In the genomic region with DNA sequence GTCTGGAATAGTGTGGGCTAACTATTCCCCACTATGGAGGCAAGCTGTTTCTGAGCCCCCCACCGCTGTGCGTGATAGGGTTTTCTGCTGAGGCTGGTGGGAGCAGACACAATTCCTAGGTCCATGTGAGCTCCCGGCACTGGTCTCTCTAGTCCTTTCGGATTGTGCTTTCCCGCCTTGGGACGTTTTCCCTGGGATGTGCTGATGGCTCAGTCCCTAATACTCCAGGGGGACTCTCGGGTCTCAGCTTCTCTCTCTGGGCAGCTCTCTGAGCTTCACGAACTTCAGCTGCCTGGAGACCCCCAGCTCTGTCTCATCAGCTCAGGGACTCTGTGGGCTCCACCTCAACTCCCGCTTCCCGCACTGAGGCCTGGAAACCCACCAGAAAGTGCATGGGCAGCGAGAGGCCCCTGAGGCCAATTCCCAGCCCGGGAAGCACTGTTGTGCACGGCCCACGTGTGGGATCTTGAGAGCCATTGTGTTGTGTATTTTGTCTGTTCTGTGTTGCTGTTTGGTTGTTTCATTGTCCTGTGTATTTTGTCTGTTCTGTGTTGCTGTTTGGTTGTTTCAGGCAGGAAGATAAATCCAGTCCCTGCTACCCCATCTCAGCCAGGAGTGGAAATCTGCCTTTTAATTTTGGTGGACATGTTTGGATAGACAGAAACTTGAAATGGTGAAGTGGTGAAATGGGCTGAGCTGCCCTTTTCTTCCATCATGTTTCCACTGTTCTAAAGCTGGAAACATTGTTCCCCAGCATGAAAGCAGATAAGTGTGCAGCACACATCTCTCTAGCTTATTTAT, we compare ENCODE assay signal across 21 cellular contexts. TPM values are rescaled to one million over a fixed set of nuclear protein-coding genes. Genes with fewer than 3 reads are reported as not detected.
DNase-seq lines count a peak whose midpoint lies in the region; ATAC-seq and TF ChIP-seq lines count a peak whose summit lies in the region.
"Had no signal": no experiment of that assay in that cellular context is flagged by ENCODE, and none has a peak within 500 bp of the region (broad histone marks: within the 10 kb centered on the region; RNA-seq: fewer than 3 reads in every experiment).

No MANE protein-coding gene starts in this region.

- no peak for TF ChIP-seq CTCF in left ventricle myocardium inferior (IDR thresholded peaks at IDR 0.05; ENCODE audit: borderline replicate concordance)
- no peak for TF ChIP-seq CTCF in esophagus squamous epithelium (IDR thresholded peaks at IDR 0.05)

- no peak overlapping the region for H2BK5ac ChIP-seq in neuronal stem cell (ENCODE audit: low read length)

- H3K27ac ChIP-seq in left ventricle myocardium inferior (replicated peaks) (peak overlapping the region; percentile 92), esophagus squamous epithelium (peak overlapping the region in 3 of 4 donors; percentile 5 to 42 (median 23)), neuronal stem cell (replicated peaks; ENCODE audit: low read length) (no peak overlapping the region), aorta (ENCODE audit: low read depth in 1 of 2, low read length in 2 of 2) (no peak overlapping the region)
- H3K27ac ChIP-seq: A549, C4-2B, foreskin keratinocyte had no signal

- ATAC-seq in aorta (ENCODE audit: low FRiP score) (peak; percentile 41), GM21447 (IDR thresholded peaks at IDR 0.05; ENCODE audit: unreplicated experiment) (no peak), HG02840 (IDR thresholded peaks at IDR 0.05; ENCODE audit: low FRiP score, unreplicated experiment) (no peak)
- ATAC-seq: activated CD8-positive, alpha-beta T cell treated with anti-CD3 and anti-CD28 coated beads, Interleukin-2, amount 10 ng/mL, durations not matched to agents 7 days and 5 days; activated T-cell treated with anti-CD3 and anti-CD28 coated beads, Interleukin-2, amount 50 U/mL, for 4 hours; foreskin keratinocyte had no signal

- DNase-seq in left ventricle myocardium inferior (no peak), cardiac septum (ENCODE audit: low spot score) (no peak), esophagus squamous epithelium (lab: John Stamatoyannopoulos, UW) (no peak), neuronal stem cell (ENCODE audit: low spot score) (no peak), aorta (no peak), DMS114 treated with DMSO at 0.1 percent for 48 hours (lab: John Stamatoyannopoulos, UW; ENCODE audit: unreplicated experiment) (no peak)
- DNase-seq: activated CD4-positive, CD25-positive, alpha-beta regulatory T cell; activated CD8-positive, alpha-beta T cell treated with anti-CD3 and anti-CD28 coated beads, Interleukin-2, amount 10 ng/mL, durations not matched to agents 7 days and 5 days; activated naive CD4-positive, alpha-beta T cell treated with anti-CD3 and anti-CD28 coated beads, Interleukin-2, amount 10 ng/mL, durations not matched to agents 7 days and 5 days; activated T-cell treated with anti-CD3 and anti-CD28 coated beads, Interleukin-2, amount 50 U/mL, for 4 hours; cortex of kidney; foreskin keratinocyte; NCI-H1436 treated with DMSO at 0.1 percent for 48 hours; NCI-H2171 treated with DMSO at 0.1 percent for 48 hours; SK-N-SH; stimulated activated CD4-positive, alpha-beta T cell treated with anti-CD3 and anti-CD28 coated beads, Interleukin-2, amount 100 ng/mL, for 24 hours had no signal

- no peak overlapping the region for H2AK5ac ChIP-seq in neuronal stem cell (ENCODE audit: low read depth, low read length)

- no peak overlapping the region for H2BK15ac ChIP-seq in neuronal stem cell (ENCODE audit: low read length)

- peak overlapping the region; percentile 58 for H3K18ac ChIP-seq in neuronal stem cell (ENCODE audit: low read length)

- H3K27me3 ChIP-seq in left ventricle myocardium inferior (ENCODE audit: low read depth) (no peaks in the 10 kb centered on the region), esophagus squamous epithelium (peaks cover 0 to 16% (median 0%) of the 10 kb centered on the region in 4 donors), neuronal stem cell (ENCODE audit: control insufficient read depth in 3 of 3, insufficient read depth in 3 of 3, low read depth in 1 of 3, low read length in 3 of 3) (peaks cover 0 to 5% (median 0%) of the 10 kb centered on the region in 3 experiments), aorta (ENCODE audit: control insufficient read depth in 1 of 2, insufficient read depth in 2 of 2, low read length in 1 of 2) (no peaks in the 10 kb centered on the region)

- no peak overlapping the region for H3K14ac ChIP-seq in neuronal stem cell (ENCODE audit: low read length)

- TF ChIP-seq POLR2A in esophagus squamous epithelium (IDR thresholded peaks at IDR 0.05), result no peak

- no peak overlapping the region for H3K4ac ChIP-seq in neuronal stem cell (ENCODE audit: low read length)

- H3K4me2 ChIP-seq in neuronal stem cell (ENCODE audit: insufficient read depth, low read length, poor library complexity, severe bottlenecking), result no peak overlapping the region
- H3K4me2 ChIP-seq: A549, SK-N-SH had no signal

- H3K36me3 ChIP-seq in left ventricle myocardium inferior (no peaks in the 10 kb centered on the region), esophagus squamous epithelium (no peaks in the 10 kb centered on the region), neuronal stem cell (replicated peaks in 1 of 2; ENCODE audit: control insufficient read depth in 2 of 2, insufficient read depth in 2 of 2, low read length in 2 of 2) (no peaks in the 10 kb centered on the region), aorta (ENCODE audit: control insufficient read depth in 1 of 2, insufficient read depth in 2 of 2, low read length in 1 of 2) (no peaks in the 10 kb centered on the region)

- no peak overlapping the region for H2BK12ac ChIP-seq in neuronal stem cell (ENCODE audit: low read length)

- no peak overlapping the region for H3K23ac ChIP-seq in neuronal stem cell (ENCODE audit: low read depth, low read length, poor library complexity)

- no peak overlapping the region for H3K9ac ChIP-seq in neuronal stem cell (ENCODE audit: low read depth, low read length, poor library complexity)
- H3K9ac ChIP-seq: SK-N-SH had no signal

- H3K79me1 ChIP-seq in neuronal stem cell (ENCODE audit: low read depth, low read length), result no peaks in the 10 kb centered on the region

- no peak overlapping the region for H4K8ac ChIP-seq in neuronal stem cell (ENCODE audit: low read depth, low read length)

- H3K4me3 ChIP-seq in left ventricle myocardium inferior, result no peak overlapping the region
- no peak overlapping the region for H3K4me3 ChIP-seq in esophagus squamous epithelium
- no peak overlapping the region for H3K4me3 ChIP-seq in neuronal stem cell (ENCODE audit: low read length in 2 of 2)
- no peak overlapping the region for H3K4me3 ChIP-seq in aorta (ENCODE audit: low read length in 2 of 2)
- H3K4me3 ChIP-seq: A549 had no signal

- H3K4me1 ChIP-seq in left ventricle myocardium inferior (peaks cover 46% of the 10 kb centered on the region), esophagus squamous epithelium (peaks cover 0 to 15% (median 0%) of the 10 kb centered on the region in 3 donors), neuronal stem cell (ENCODE audit: control insufficient read depth in 2 of 2, insufficient read depth in 1 of 2, low read depth in 1 of 2, low read length in 2 of 2) (peaks cover 3 to 4% of the 10 kb centered on the region in 2 donors), aorta (ENCODE audit: control insufficient read depth in 1 of 2, insufficient read depth in 2 of 2, low read length in 2 of 2) (peaks cover 0 to 3% of the 10 kb centered on the region in 2 donors)
- H3K4me1 ChIP-seq: foreskin keratinocyte had no signal

- no peaks in the 10 kb centered on the region for H3K9me3 ChIP-seq in left ventricle myocardium inferior (replicated peaks)
- H3K9me3 ChIP-seq in esophagus squamous epithelium, result no peaks in the 10 kb centered on the region
- peaks cover 0 to 2% of the 10 kb centered on the region in 2 donors for H3K9me3 ChIP-seq in neuronal stem cell (replicated peaks in 1 of 2; ENCODE audit: control insufficient read depth in 2 of 2, insufficient read depth in 1 of 2, low read depth in 1 of 2, low read length in 2 of 2)
- H3K9me3 ChIP-seq in aorta (ENCODE audit: control insufficient read depth, low read length), result no peaks in the 10 kb centered on the region
- H3K9me3 ChIP-seq: A549, SK-N-SH had no signal

- intact Hi-C loops in left ventricle myocardium inferior (cut with micrococcal nuclease) (no loop called here), cardiac septum (cut with DNase I) (no loop called here), esophagus squamous epithelium (cut with DNase I) (no loop called here), aorta (cut with DNase I) (no loop called here)

- WGBS in esophagus squamous epithelium, 2 donors, result 58 to 78% methylated on average over 4 to 11 of the region's 14 CpGs
- WGBS in neuronal stem cell (ENCODE audit: extremely low coverage in 2 of 2, insufficient read length in 2 of 2, insufficient replicate concordance in 1 of 2), 2 donors, result no CpG with 5 or more reads among the region's 14 CpGs
- 83 to 88% methylated on average over 14 of the region's 14 CpGs for WGBS in aorta, 2 donors

- peak overlapping the region; percentile 85 for H2AFZ ChIP-seq in neuronal stem cell (ENCODE audit: low read length)

- H4K91ac ChIP-seq in neuronal stem cell (ENCODE audit: low read depth, low read length, poor library complexity), result no peak overlapping the region

- H2BK120ac ChIP-seq in neuronal stem cell (ENCODE audit: low read depth, low read length), result no peak overlapping the region

RNA-seq across cellular contexts. Expression of a gene that starts 12.7 kb away (rescaled TPM):
- total RNA-seq in left ventricle myocardium inferior (30.7 TPM), cardiac septum (41.5 TPM), esophagus squamous epithelium (1 to 10 TPM in 2 of 4 donors, under 1 TPM in 1, not detected in 1; 0.76 to 3.1 (median 1.6) TPM), aorta (10 to 100 TPM in 1 of 2 donors, 1 to 10 TPM in 1; 8.8 to 54.3 TPM)
- polyA plus RNA-seq in neuronal stem cell (2013, experiment 1 of 2), result 0.49 TPM
- 0.32 TPM for polyA plus RNA-seq in neuronal stem cell (2013, experiment 2 of 2)
- polyA plus RNA-seq in aorta, result 1 to 10 TPM; 3.4 to 3.9 TPM
- total RNA-seq: activated T-cell treated with anti-CD3 and anti-CD28 coated beads, Interleukin-2, amount 50 U/mL, for 4 hours; foreskin keratinocyte; H4 had no signal
- polyA plus RNA-seq: A549, foreskin keratinocyte, SK-N-SH had no signal

RNA-seq across cellular contexts. Expression of a gene that starts 15.1 kb away (rescaled TPM):
- total RNA-seq in left ventricle myocardium inferior, result 2.4 TPM
- total RNA-seq in cardiac septum, result 0.75 TPM
- not detected for total RNA-seq in esophagus squamous epithelium
- polyA plus RNA-seq in neuronal stem cell (2013, experiment 1 of 2), result not detected
- not detected for polyA plus RNA-seq in neuronal stem cell (2013, experiment 2 of 2)
- total RNA-seq in aorta, result not detected
- polyA plus RNA-seq in aorta, result not detected
- total RNA-seq: foreskin keratinocyte, H4 had no signal
- polyA plus RNA-seq: A549, foreskin keratinocyte, SK-N-SH had no signal

RNA-seq across cellular contexts. Expression of a gene that starts 40.3 kb away (rescaled TPM):
- total RNA-seq in left ventricle myocardium inferior, result 93.6 TPM
- 85.0 TPM for total RNA-seq in cardiac septum
- total RNA-seq in esophagus squamous epithelium, result 100 to 1,000 TPM; 128 to 231 (median 155) TPM
- polyA plus RNA-seq in neuronal stem cell (2013, experiment 1 of 2), result 89.1 TPM
- polyA plus RNA-seq in neuronal stem cell (2013, experiment 2 of 2), result 89.3 TPM
- 10 to 100 TPM; 23.4 to 43.9 TPM for total RNA-seq in aorta
- 100 to 1,000 TPM in 1 of 2 donors, 10 to 100 TPM in 1; 82.3 to 143 TPM for polyA plus RNA-seq in aorta

RNA-seq across cellular contexts. Expression of a gene that starts 53.9 kb away (rescaled TPM):
- 19.7 TPM for total RNA-seq in left ventricle myocardium inferior
- total RNA-seq in cardiac septum, result 35.1 TPM
- total RNA-seq in esophagus squamous epithelium, result 10 to 100 TPM; 23.3 to 75.9 (median 46.4) TPM
- polyA plus RNA-seq in neuronal stem cell (2013, experiment 1 of 2), result 0.13 TPM
- polyA plus RNA-seq in neuronal stem cell (2013, experiment 2 of 2), result 0.73 TPM
- 100 to 1,000 TPM in 1 of 2 donors, 10 to 100 TPM in 1; 45.2 to 128 TPM for total RNA-seq in aorta
- polyA plus RNA-seq in aorta, result 10 to 100 TPM; 12.0 to 40.4 TPM

Comparison
In these comparisons a context has a peak if more than half of its experiments do, and no peak if none do; other contexts are left out.
1. H3K27ac ChIP-seq: peak in left ventricle myocardium inferior (single experiment) and esophagus squamous epithelium (3 of 4); none in neuronal stem cell (single experiment) and aorta (0 of 2).